In the genomic region with DNA sequence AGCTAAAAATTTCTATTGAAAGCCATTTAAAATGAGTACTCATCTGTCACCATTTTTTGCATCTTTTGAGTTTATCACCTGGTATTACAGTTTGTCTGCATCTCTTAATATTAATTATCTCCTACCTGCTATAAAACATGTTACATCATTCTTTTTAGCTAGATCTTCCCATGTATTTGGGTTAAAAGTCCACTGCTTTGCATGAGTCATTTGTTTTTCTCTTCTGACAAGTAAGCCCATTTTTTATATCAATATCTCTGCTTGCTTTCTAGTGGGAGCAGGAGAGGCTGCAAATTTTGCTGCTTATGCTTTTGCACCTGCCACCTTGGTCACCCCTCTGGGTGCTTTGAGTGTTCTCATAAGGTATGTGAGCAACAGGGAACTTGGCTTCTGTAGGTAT, we compare ENCODE assay signal across 1 cellular context.
TF ChIP-seq lines count a peak whose summit lies in the region.

No MANE protein-coding gene starts in this region.

TF ChIP-seq in endothelial cell of umbilical vein, 7 proteins besides CTCF, POLR2A, EP300 and RAD21:
- TF ChIP-seq FOS (IDR thresholded peaks at IDR 0.05; ENCODE audit: borderline replicate concordance, insufficient read depth, low read length) (peak; percentile 22), POLR2AphosphoS5 (IDR thresholded peaks at IDR 0.05; ENCODE audit: insufficient read depth, low read depth, low read length) (no peak)
